ENCODE assay signal across 1 cellular context in the genomic region with DNA sequence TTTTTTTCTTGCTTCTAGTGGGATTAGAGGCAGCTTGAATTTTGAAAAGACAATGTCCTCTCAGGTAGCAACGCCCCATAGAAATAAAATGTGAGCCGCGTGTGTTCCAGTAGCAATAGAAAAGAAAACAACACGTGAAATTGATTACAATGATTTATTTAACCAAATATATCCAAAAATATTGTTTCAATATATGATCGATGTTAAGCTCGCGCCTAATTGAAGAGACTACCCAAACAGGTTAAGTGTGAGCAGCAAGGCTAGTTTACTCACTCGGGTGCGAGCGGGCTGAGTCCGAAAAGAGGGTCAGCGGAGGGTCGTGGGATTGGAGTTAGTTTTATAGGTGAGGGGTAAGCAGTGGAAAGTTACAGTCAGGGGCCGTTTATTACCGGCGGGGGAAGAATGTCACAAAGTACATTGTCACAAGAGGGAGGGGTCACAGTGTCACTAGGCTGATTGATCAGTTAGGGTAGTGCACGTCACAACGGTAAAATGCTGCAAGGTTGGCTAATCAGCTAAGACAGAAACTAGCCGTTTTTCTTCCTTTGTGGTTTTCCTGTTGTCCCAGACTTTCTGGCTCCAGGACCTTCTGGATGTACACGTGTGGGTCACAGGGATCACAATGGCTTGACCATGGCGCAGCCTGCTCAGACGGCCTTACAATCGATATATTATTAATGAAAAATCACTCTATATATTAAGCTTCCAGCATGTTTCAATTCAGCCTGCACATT.
TF ChIP-seq lines count a peak whose summit lies in the region.

No MANE protein-coding gene starts in this region.

TF ChIP-seq in HepG2, 621 proteins besides CTCF, POLR2A, EP300 and RAD21 (continued from another document and continues in another):
- peak; percentile 68; the same call in 1 of the 2 replicates for TF ChIP-seq TBX2 (CRISPR knock-in tag; IDR thresholded peaks at IDR 0.05; ENCODE audit: borderline replicate concordance)
- peak; percentile 62 for TF ChIP-seq POGZ (CRISPR knock-in tag; IDR thresholded peaks at IDR 0.05)
- TF ChIP-seq, protein P1, sequence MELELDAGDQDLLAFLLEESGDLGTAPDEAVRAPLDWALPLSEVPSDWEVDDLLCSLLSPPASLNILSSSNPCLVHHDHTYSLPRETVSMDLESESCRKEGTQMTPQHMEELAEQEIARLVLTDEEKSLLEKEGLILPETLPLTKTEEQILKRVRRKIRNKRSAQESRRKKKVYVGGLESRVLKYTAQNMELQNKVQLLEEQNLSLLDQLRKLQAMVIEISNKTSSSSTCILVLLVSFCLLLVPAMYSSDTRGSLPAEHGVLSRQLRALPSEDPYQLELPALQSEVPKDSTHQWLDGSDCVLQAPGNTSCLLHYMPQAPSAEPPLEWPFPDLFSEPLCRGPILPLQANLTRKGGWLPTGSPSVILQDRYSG (CRISPR knock-in tag; IDR thresholded peaks at IDR 0.05), result no peak
- TF ChIP-seq KMT2B (CRISPR knock-in tag; IDR thresholded peaks at IDR 0.05), result no peak; the same call in 1 of the 2 replicates
- TF ChIP-seq MEF2D (CRISPR knock-in tag; IDR thresholded peaks at IDR 0.05), result 0 out of 2 replicates have a peak, but pooled peaks have one; percentile 32
- no peak for TF ChIP-seq ZNF230 (CRISPR knock-in tag; IDR thresholded peaks at IDR 0.05)
- no peak for TF ChIP-seq ZNF816 (CRISPR knock-in tag; IDR thresholded peaks at IDR 0.05; ENCODE audit: borderline replicate concordance)
- TF ChIP-seq ZNF674 (CRISPR knock-in tag; IDR thresholded peaks at IDR 0.05; ENCODE audit: low read depth), result no peak
- TF ChIP-seq FOSL2 (CRISPR knock-in tag; IDR thresholded peaks at IDR 0.05), result peak; percentile 56
- peak; percentile 35; the same call in 1 of the 2 replicates for TF ChIP-seq HMG20A (CRISPR knock-in tag; IDR thresholded peaks at IDR 0.05; ENCODE audit: borderline replicate concordance)
- TF ChIP-seq, protein P2, sequence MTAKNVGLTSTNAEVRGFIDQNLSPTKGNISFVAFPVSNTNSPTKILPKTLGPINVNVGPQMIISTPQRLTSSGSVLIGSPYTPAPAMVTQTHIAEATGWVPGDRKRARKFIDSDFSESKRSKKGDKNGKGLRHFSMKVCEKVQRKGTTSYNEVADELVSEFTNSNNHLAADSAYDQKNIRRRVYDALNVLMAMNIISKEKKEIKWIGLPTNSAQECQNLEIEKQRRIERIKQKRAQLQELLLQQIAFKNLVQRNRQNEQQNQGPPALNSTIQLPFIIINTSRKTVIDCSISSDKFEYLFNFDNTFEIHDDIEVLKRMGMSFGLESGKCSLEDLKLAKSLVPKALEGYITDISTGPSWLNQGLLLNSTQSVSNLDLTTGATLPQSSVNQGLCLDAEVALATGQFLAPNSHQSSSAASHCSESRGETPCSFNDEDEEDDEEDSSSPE (CRISPR knock-in tag; IDR thresholded peaks at IDR 0.05), result no peak
- TF ChIP-seq, protein P3, sequence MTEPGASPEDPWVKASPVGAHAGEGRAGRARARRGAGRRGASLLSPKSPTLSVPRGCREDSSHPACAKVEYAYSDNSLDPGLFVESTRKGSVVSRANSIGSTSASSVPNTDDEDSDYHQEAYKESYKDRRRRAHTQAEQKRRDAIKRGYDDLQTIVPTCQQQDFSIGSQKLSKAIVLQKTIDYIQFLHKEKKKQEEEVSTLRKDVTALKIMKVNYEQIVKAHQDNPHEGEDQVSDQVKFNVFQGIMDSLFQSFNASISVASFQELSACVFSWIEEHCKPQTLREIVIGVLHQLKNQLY (CRISPR knock-in tag; IDR thresholded peaks at IDR 0.05), result peak; percentile 91
- peak; percentile 89 for TF ChIP-seq CEBPG (CRISPR knock-in tag; IDR thresholded peaks at IDR 0.05)
- TF ChIP-seq ZNF883 (CRISPR knock-in tag; IDR thresholded peaks at IDR 0.05; ENCODE audit: not compliant biosample characterization), result no peak
- 0 out of 2 replicates have a peak, but pooled peaks have one; percentile 32 for TF ChIP-seq ZNF329 (CRISPR knock-in tag; IDR thresholded peaks at IDR 0.05; ENCODE audit: low read depth)
- peak; percentile 58; the same call in 1 of the 2 replicates for TF ChIP-seq HOXA3 (CRISPR knock-in tag; IDR thresholded peaks at IDR 0.05)
- peak; percentile 50; the same call in 1 of the 2 replicates for TF ChIP-seq ZNF746 (CRISPR knock-in tag; IDR thresholded peaks at IDR 0.05)
- TF ChIP-seq, protein P4, sequence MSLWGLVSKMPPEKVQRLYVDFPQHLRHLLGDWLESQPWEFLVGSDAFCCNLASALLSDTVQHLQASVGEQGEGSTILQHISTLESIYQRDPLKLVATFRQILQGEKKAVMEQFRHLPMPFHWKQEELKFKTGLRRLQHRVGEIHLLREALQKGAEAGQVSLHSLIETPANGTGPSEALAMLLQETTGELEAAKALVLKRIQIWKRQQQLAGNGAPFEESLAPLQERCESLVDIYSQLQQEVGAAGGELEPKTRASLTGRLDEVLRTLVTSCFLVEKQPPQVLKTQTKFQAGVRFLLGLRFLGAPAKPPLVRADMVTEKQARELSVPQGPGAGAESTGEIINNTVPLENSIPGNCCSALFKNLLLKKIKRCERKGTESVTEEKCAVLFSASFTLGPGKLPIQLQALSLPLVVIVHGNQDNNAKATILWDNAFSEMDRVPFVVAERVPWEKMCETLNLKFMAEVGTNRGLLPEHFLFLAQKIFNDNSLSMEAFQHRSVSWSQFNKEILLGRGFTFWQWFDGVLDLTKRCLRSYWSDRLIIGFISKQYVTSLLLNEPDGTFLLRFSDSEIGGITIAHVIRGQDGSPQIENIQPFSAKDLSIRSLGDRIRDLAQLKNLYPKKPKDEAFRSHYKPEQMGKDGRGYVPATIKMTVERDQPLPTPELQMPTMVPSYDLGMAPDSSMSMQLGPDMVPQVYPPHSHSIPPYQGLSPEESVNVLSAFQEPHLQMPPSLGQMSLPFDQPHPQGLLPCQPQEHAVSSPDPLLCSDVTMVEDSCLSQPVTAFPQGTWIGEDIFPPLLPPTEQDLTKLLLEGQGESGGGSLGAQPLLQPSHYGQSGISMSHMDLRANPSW (CRISPR knock-in tag; IDR thresholded peaks at IDR 0.05; ENCODE audit: borderline replicate concordance), result no peak
- TF ChIP-seq FOXO1 (CRISPR knock-in tag; IDR thresholded peaks at IDR 0.05), result peak; percentile 66
- no peak for TF ChIP-seq SATB2 (CRISPR knock-in tag; IDR thresholded peaks at IDR 0.05)
- TF ChIP-seq HES4 (CRISPR knock-in tag; IDR thresholded peaks at IDR 0.05; ENCODE audit: borderline replicate concordance), result no peak
- TF ChIP-seq KDM1A (CRISPR knock-in tag; IDR thresholded peaks at IDR 0.05), result no peak
- TF ChIP-seq ZNF451 (CRISPR knock-in tag; IDR thresholded peaks at IDR 0.05), result no peak
- TF ChIP-seq, protein P5, sequence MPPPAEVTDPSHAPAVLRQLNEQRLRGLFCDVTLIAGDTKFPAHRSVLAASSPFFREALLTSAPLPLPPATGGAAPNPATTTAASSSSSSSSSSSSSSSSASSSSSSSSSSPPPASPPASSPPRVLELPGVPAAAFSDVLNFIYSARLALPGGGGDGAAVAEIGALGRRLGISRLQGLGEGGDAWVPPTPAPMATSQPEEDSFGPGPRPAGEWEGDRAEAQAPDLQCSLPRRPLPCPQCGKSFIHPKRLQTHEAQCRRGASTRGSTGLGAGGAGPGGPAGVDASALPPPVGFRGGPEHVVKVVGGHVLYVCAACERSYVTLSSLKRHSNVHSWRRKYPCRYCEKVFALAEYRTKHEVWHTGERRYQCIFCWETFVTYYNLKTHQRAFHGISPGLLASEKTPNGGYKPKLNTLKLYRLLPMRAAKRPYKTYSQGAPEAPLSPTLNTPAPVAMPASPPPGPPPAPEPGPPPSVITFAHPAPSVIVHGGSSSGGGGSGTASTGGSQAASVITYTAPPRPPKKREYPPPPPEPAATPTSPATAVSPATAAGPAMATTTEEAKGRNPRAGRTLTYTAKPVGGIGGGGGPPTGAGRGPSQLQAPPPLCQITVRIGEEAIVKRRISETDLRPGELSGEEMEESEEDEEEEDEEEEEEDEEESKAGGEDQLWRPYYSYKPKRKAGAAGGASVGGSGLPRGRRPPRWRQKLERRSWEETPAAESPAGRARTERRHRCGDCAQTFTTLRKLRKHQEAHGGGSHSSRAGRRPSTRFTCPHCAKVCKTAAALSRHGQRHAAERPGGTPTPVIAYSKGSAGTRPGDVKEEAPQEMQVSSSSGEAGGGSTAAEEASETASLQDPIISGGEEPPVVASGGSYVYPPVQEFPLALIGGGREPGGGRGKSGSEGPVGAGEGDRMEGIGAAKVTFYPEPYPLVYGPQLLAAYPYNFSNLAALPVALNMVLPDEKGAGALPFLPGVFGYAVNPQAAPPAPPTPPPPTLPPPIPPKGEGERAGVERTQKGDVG (CRISPR knock-in tag; IDR thresholded peaks at IDR 0.05; ENCODE audit: borderline replicate concordance), result no peak
- TF ChIP-seq, protein P6, sequence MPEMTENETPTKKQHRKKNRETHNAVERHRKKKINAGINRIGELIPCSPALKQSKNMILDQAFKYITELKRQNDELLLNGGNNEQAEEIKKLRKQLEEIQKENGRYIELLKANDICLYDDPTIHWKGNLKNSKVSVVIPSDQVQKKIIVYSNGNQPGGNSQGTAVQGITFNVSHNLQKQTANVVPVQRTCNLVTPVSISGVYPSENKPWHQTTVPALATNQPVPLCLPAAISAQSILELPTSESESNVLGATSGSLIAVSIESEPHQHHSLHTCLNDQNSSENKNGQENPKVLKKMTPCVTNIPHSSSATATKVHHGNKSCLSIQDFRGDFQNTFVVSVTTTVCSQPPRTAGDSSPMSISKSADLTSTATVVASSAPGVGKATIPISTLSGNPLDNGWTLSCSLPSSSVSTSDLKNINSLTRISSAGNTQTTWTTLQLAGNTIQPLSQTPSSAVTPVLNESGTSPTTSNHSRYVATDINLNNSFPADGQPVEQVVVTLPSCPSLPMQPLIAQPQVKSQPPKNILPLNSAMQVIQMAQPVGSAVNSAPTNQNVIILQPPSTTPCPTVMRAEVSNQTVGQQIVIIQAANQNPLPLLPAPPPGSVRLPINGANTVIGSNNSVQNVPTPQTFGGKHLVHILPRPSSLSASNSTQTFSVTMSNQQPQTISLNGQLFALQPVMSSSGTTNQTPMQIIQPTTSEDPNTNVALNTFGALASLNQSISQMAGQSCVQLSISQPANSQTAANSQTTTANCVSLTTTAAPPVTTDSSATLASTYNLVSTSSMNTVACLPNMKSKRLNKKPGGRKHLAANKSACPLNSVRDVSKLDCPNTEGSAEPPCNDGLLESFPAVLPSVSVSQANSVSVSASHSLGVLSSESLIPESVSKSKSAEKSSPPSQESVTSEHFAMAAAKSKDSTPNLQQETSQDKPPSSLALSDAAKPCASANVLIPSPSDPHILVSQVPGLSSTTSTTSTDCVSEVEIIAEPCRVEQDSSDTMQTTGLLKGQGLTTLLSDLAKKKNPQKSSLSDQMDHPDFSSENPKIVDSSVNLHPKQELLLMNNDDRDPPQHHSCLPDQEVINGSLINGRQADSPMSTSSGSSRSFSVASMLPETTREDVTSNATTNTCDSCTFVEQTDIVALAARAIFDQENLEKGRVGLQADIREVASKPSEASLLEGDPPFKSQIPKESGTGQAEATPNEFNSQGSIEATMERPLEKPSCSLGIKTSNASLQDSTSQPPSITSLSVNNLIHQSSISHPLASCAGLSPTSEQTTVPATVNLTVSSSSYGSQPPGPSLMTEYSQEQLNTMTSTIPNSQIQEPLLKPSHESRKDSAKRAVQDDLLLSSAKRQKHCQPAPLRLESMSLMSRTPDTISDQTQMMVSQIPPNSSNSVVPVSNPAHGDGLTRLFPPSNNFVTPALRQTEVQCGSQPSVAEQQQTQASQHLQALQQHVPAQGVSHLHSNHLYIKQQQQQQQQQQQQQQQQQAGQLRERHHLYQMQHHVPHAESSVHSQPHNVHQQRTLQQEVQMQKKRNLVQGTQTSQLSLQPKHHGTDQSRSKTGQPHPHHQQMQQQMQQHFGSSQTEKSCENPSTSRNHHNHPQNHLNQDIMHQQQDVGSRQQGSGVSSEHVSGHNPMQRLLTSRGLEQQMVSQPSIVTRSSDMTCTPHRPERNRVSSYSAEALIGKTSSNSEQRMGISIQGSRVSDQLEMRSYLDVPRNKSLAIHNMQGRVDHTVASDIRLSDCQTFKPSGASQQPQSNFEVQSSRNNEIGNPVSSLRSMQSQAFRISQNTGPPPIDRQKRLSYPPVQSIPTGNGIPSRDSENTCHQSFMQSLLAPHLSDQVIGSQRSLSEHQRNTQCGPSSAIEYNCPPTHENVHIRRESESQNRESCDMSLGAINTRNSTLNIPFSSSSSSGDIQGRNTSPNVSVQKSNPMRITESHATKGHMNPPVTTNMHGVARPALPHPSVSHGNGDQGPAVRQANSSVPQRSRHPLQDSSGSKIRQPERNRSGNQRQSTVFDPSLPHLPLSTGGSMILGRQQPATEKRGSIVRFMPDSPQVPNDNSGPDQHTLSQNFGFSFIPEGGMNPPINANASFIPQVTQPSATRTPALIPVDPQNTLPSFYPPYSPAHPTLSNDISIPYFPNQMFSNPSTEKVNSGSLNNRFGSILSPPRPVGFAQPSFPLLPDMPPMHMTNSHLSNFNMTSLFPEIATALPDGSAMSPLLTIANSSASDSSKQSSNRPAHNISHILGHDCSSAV (CRISPR knock-in tag; IDR thresholded peaks at IDR 0.05; ENCODE audit: borderline replicate concordance), result no peak
- no peak for TF ChIP-seq CBX1 (IDR thresholded peaks at IDR 0.05; ENCODE audit: low read depth)
- TF ChIP-seq SKI (IDR thresholded peaks at IDR 0.05; ENCODE audit: partially characterized antibody), result peak; percentile 33
- no peak for TF ChIP-seq U2AF2 (IDR thresholded peaks at IDR 0.05; ENCODE audit: low read depth, low read length)
- no peak for TF ChIP-seq ZMYM3 (CRISPR knock-in tag; IDR thresholded peaks at IDR 0.05)
- peak; percentile 84 for TF ChIP-seq MED1 (CRISPR knock-in tag; IDR thresholded peaks at IDR 0.05)
- no peak for TF ChIP-seq HDAC1 (CRISPR knock-in tag; IDR thresholded peaks at IDR 0.05)
- no peak for TF ChIP-seq PCBP2 (optimal IDR thresholded peaks at IDR 0.05; ENCODE audit: low read depth, low read length, poor library complexity, severe bottlenecking)
- TF ChIP-seq NR2F6 (IDR thresholded peaks at IDR 0.05), result peak; percentile 74
- peak; percentile 77; the same call in 1 of the 2 replicates for TF ChIP-seq NR2F6 (CRISPR knock-in tag; IDR thresholded peaks at IDR 0.05)
- no peak for TF ChIP-seq ZNF839 (CRISPR knock-in tag; IDR thresholded peaks at IDR 0.05; ENCODE audit: borderline replicate concordance)
- TF ChIP-seq, protein P7, sequence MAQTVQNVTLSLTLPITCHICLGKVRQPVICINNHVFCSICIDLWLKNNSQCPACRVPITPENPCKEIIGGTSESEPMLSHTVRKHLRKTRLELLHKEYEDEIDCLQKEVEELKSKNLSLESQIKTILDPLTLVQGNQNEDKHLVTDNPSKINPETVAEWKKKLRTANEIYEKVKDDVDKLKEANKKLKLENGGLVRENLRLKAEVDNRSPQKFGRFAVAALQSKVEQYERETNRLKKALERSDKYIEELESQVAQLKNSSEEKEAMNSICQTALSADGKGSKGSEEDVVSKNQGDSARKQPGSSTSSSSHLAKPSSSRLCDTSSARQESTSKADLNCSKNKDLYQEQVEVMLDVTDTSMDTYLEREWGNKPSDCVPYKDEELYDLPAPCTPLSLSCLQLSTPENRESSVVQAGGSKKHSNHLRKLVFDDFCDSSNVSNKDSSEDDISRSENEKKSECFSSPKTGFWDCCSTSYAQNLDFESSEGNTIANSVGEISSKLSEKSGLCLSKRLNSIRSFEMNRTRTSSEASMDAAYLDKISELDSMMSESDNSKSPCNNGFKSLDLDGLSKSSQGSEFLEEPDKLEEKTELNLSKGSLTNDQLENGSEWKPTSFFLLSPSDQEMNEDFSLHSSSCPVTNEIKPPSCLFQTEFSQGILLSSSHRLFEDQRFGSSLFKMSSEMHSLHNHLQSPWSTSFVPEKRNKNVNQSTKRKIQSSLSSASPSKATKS (CRISPR knock-in tag; IDR thresholded peaks at IDR 0.05), result no peak
